Comparison of ENCODE assay signal across 13 cellular contexts in the genomic region with DNA sequence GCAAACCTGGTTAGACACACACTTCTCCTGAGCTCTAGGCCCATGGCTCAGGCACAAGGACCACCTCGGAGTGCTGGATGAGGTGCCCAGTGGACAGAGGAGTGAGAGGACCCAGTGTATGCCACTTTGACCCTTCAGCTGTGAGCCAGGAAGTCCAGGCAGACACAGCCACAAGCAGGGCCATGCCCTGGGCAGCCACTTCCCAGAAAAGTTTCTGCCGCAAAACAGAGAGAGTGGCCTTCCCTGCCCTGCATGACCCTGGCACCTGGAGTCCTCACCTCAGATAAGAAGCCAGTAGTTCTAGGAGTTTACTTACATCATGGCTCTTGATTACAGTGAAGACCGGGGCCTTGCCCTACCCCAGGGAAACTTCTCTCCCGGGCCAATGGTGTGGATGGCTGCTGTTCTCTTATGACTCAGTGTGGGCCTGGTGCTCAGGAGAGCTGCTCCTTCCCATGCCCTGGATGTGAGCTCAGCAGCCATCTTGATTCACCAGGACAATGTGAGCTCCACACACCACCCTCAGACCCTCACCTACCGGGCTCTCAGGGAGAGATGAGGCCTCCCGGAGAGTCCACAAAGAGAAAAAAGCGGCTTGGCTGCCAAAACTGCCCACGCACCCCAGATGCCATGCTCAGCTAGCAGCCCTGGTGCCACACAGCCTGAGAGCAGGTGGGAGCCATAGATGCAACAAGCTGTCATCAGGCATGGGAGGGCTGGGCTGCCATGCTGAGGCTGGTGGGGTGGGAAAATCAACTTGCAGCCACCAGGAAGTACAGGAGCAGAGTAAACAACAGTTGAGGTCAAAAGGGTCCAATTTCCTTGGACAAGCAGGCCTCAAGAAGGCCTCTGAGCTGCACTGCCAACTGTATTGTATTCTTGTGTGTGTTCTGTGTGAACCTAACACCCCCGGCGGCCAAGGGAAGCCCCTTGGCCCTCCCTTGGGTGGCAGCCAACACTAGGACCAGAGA. TPM values are rescaled to one million over a fixed set of nuclear protein-coding genes. Genes with fewer than 3 reads are reported as not detected.
A peak's percentile ranks its signal among the peaks of the same experiment; 100 is the strongest.
DNase-seq lines count a peak whose midpoint lies in the region; ATAC-seq and TF ChIP-seq lines count a peak whose summit lies in the region.
"Had no signal": no experiment of that assay in that cellular context is flagged by ENCODE, and none has a peak within 500 bp of the region (broad histone marks: within the 10 kb centered on the region; RNA-seq: fewer than 3 reads in every experiment).

No MANE protein-coding gene starts in this region.

- no peak overlapping the region for H3K4me3 ChIP-seq in liver (ENCODE audit: low read depth in 1 of 3, low read length in 3 of 3)
- H3K4me3 ChIP-seq in stomach smooth muscle (ENCODE audit: low read length in 2 of 2), result no peak overlapping the region

- H3K27ac ChIP-seq in liver (ENCODE audit: low read depth in 1 of 2, low read length in 2 of 2) (peak overlapping the region; percentile 82 to 97), stomach smooth muscle (ENCODE audit: low read length) (peak overlapping the region; percentile 92)
- H3K27ac ChIP-seq: parathyroid adenoma, WERI-Rb-1 had no signal

- CTCF ChIA-PET in MCF 10A (lab: Yijun Ruan, JAX), result interaction anchor here (0.6 to 21.5 kb wide), 38 partner anchors 8 to 437 kb away, joined by 3 to 359 read pairs (median 5); a partner anchor contains a TSS

- TF ChIP-seq RAD21 in liver (IDR thresholded peaks at IDR 0.05), result no peak

- H3K4me1 ChIP-seq in liver (ENCODE audit: control insufficient read depth in 4 of 4, insufficient read depth in 4 of 4, low read length in 3 of 4) (peaks cover 26 to 73% (median 58%) of the 10 kb centered on the region in 4 donors), stomach smooth muscle (ENCODE audit: control insufficient read depth, insufficient read depth, low read length) (peaks cover 35% of the 10 kb centered on the region)

- 57% methylated on average over 10 of the region's 10 CpGs for WGBS in liver

- DNase-seq in DMS53 (lab: John Stamatoyannopoulos, UW) (peak; percentile 35), DMS53 treated with DMSO at 0.1 percent for 48 hours (lab: John Stamatoyannopoulos, UW; ENCODE audit: unreplicated experiment) (no peak), MCF 10A (ENCODE audit: unreplicated experiment) (no peak), NCI-H526 treated with DMSO at 0.1 percent for 48 hours (lab: John Stamatoyannopoulos, UW) (no peak), NCI-H446 (lab: John Stamatoyannopoulos, UW) (no peak)
- DNase-seq: NCI-H2171, WERI-Rb-1 had no signal

- H3K9me3 Mint-ChIP-seq in MCF 10A (ENCODE audit: unreplicated experiment), result no peaks in the 10 kb centered on the region

- H3K27me3 Mint-ChIP-seq in MCF 10A (ENCODE audit: insufficient read depth, unreplicated experiment), result no peaks in the 10 kb centered on the region

- H3K36me3 ChIP-seq in liver (ENCODE audit: control insufficient read depth in 4 of 4, insufficient read depth in 3 of 4, low read depth in 1 of 4, low read length in 3 of 4), result no peaks in the 10 kb centered on the region
- no peaks in the 10 kb centered on the region for H3K36me3 ChIP-seq in stomach smooth muscle (ENCODE audit: control insufficient read depth in 2 of 2, insufficient read depth in 2 of 2, low read length in 2 of 2)
- H3K36me3 ChIP-seq: WERI-Rb-1 had no signal

- no peak overlapping the region for H3K4me3 Mint-ChIP-seq in MCF 10A (ENCODE audit: unreplicated experiment)

- H3K27me3 ChIP-seq in liver (ENCODE audit: control insufficient read depth in 4 of 4, insufficient read depth in 4 of 4, low read length in 3 of 4) (no peaks in the 10 kb centered on the region), stomach smooth muscle (ENCODE audit: control insufficient read depth in 1 of 2, insufficient read depth in 2 of 2, low read length in 2 of 2) (no peaks in the 10 kb centered on the region)

- intact Hi-C loops in MCF 10A (cut with micrococcal nuclease), result loop anchor here (1.0 kb wide), 4 partner anchors 83 to 437 kb away; no protein-coding TSS in a partner anchor

- no peaks in the 10 kb centered on the region for H3K36me3 Mint-ChIP-seq in MCF 10A (ENCODE audit: insufficient read depth, unreplicated experiment)

- peak overlapping the region; percentile 17 for H3K27ac Mint-ChIP-seq in MCF 10A (ENCODE audit: low read depth, unreplicated experiment)

- no peak for TF ChIP-seq CTCF in MCF 10A (IDR thresholded peaks at IDR 0.05; ENCODE audit: unreplicated experiment)
- no peak for TF ChIP-seq CTCF in liver (IDR thresholded peaks at IDR 0.05; ENCODE audit: low read depth, low read length, missing input control)

- POLR2A ChIA-PET in MCF 10A (lab: Yijun Ruan, JAX), result interaction anchor here (1.7 to 3.5 kb wide), 3 partner anchors 44 to 115 kb away, joined by 5 to 18 read pairs (median 8); no protein-coding TSS in a partner anchor

- H3K9ac ChIP-seq in liver (ENCODE audit: low read depth in 1 of 2, low read length in 2 of 2) (peak overlapping the region in 1 of 2 donors; percentile 33), stomach smooth muscle (ENCODE audit: low read length in 2 of 2) (no peak overlapping the region)
- H3K9ac ChIP-seq: parathyroid adenoma had no signal

- H3K9me3 ChIP-seq in liver (ENCODE audit: control insufficient read depth in 4 of 4, low read length in 3 of 4), result no peaks in the 10 kb centered on the region
- H3K9me3 ChIP-seq in stomach smooth muscle (ENCODE audit: control insufficient read depth in 2 of 2, low read length in 2 of 2), result no peaks in the 10 kb centered on the region

- BruUV-seq in MCF 10A (replicated peaks; lab: Mats Ljungman, UMichigan), result no TSS peak

- ATAC-seq in GM18502 (IDR thresholded peaks at IDR 0.05; ENCODE audit: poor library complexity, unreplicated experiment), result no peak

- peaks cover 38% of the 10 kb centered on the region for H3K4me1 Mint-ChIP-seq in MCF 10A (ENCODE audit: insufficient read depth, unreplicated experiment)

TF ChIP-seq in liver, 16 proteins besides CTCF, POLR2A, EP300 and RAD21:
- TF ChIP-seq YY1 (IDR thresholded peaks at IDR 0.05), result peak; percentile 48
- TF ChIP-seq GABPA (IDR thresholded peaks at IDR 0.05 in 1 of 2, conservative IDR thresholded peaks at IDR 0.05 in 1 of 2), result no peak
- peak; percentile 39 to 61 for TF ChIP-seq HNF4A (conservative IDR thresholded peaks at IDR 0.05)
- peak; percentile 62 to 76 for TF ChIP-seq RXRA (IDR thresholded peaks at IDR 0.05)
- TF ChIP-seq, protein P1, sequence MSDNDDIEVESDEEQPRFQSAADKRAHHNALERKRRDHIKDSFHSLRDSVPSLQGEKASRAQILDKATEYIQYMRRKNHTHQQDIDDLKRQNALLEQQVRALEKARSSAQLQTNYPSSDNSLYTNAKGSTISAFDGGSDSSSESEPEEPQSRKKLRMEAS (IDR thresholded peaks at IDR 0.05), result peak; percentile 68
- no peak for TF ChIP-seq FOXA2 (IDR thresholded peaks at IDR 0.05)
- TF ChIP-seq, protein P2, sequence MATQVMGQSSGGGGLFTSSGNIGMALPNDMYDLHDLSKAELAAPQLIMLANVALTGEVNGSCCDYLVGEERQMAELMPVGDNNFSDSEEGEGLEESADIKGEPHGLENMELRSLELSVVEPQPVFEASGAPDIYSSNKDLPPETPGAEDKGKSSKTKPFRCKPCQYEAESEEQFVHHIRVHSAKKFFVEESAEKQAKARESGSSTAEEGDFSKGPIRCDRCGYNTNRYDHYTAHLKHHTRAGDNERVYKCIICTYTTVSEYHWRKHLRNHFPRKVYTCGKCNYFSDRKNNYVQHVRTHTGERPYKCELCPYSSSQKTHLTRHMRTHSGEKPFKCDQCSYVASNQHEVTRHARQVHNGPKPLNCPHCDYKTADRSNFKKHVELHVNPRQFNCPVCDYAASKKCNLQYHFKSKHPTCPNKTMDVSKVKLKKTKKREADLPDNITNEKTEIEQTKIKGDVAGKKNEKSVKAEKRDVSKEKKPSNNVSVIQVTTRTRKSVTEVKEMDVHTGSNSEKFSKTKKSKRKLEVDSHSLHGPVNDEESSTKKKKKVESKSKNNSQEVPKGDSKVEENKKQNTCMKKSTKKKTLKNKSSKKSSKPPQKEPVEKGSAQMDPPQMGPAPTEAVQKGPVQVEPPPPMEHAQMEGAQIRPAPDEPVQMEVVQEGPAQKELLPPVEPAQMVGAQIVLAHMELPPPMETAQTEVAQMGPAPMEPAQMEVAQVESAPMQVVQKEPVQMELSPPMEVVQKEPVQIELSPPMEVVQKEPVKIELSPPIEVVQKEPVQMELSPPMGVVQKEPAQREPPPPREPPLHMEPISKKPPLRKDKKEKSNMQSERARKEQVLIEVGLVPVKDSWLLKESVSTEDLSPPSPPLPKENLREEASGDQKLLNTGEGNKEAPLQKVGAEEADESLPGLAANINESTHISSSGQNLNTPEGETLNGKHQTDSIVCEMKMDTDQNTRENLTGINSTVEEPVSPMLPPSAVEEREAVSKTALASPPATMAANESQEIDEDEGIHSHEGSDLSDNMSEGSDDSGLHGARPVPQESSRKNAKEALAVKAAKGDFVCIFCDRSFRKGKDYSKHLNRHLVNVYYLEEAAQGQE (IDR thresholded peaks at IDR 0.05), result no peak
- TF ChIP-seq NR2F2 (IDR thresholded peaks at IDR 0.05), result peak; percentile 87
- peak in 1 of 2 donors; percentile 39 for TF ChIP-seq EGR1 (IDR thresholded peaks at IDR 0.05; ENCODE audit: low read depth in 2 of 2)

RNA-seq across cellular contexts. Expression of a gene that starts 11.7 kb away (rescaled TPM):
- total RNA-seq in MCF 10A (2022) (18.7 and 23.0 TPM in 2 replicates), liver (10 to 100 TPM in 1 of 2 donors, 1 to 10 TPM in 1; 9.5 to 42.6 TPM)
- polyA plus RNA-seq in liver, result 10 to 100 TPM; 22.1 to 27.3 TPM

RNA-seq across cellular contexts. Expression of a gene that starts 41.1 kb away (rescaled TPM):
- total RNA-seq in MCF 10A (2022) (not detected in 2 replicates), liver (not detected)
- polyA plus RNA-seq in liver, result not detected
- total RNA-seq: A172, subcutaneous adipose tissue had no signal

RNA-seq across cellular contexts. Expression of a gene that starts 54.5 kb away (rescaled TPM):
- total RNA-seq in MCF 10A (2022) (145 TPM in 2 replicates), liver (10 to 100 TPM; 12.5 to 18.7 TPM)
- 10 to 100 TPM in 1 of 2 donors, 1 to 10 TPM in 1; 6.1 to 17.3 TPM for polyA plus RNA-seq in liver
